In genomic region chr20:7770578-7770977, GRCh38 we compare ENCODE assay signal across 8 cellular contexts.
A peak's percentile ranks its signal among the peaks of the same experiment; 100 is the strongest.
DNase-seq lines count a peak whose midpoint lies in the region; ATAC-seq and TF ChIP-seq lines count a peak whose summit lies in the region.

No MANE protein-coding gene starts in this region.

- peaks cover 3% of the 10 kb centered on the region for H3K27me3 Mint-ChIP-seq in activated CD8-positive, alpha-beta T cell treated with anti-CD3 and anti-CD28 coated beads, Interleukin-2, amount 10 ng/mL, durations not matched to agents 7 days and 5 days (ENCODE audit: low read depth)
- H3K27me3 Mint-ChIP-seq in activated naive CD8-positive, alpha-beta T cell treated with anti-CD3 and anti-CD28 coated beads, Interleukin-2, amount 50 U/mL, for 24 hours = no peaks in the 10 kb centered on the region
- no peaks in the 10 kb centered on the region for H3K27me3 Mint-ChIP-seq in activated naive CD8-positive, alpha-beta T cell treated with anti-CD3 and anti-CD28 coated beads for 36 hours
- H3K27me3 Mint-ChIP-seq in Caco-2 (ENCODE audit: insufficient read depth, unreplicated experiment) = peaks cover 8% of the 10 kb centered on the region

- no peak overlapping the region for H3K4me3 ChIP-seq in Caco-2 (ENCODE audit: low read depth, low read length)

- peaks cover 9% of the 10 kb centered on the region for H3K9me3 Mint-ChIP-seq in activated CD8-positive, alpha-beta T cell treated with anti-CD3 and anti-CD28 coated beads, Interleukin-2, amount 10 ng/mL, durations not matched to agents 7 days and 5 days (ENCODE audit: insufficient read depth)
- peaks cover 6% of the 10 kb centered on the region for H3K9me3 Mint-ChIP-seq in activated naive CD8-positive, alpha-beta T cell treated with anti-CD3 and anti-CD28 coated beads, Interleukin-2, amount 50 U/mL, for 24 hours
- peaks cover 2% of the 10 kb centered on the region for H3K9me3 Mint-ChIP-seq in activated naive CD8-positive, alpha-beta T cell treated with anti-CD3 and anti-CD28 coated beads for 36 hours
- H3K9me3 Mint-ChIP-seq in Caco-2 (ENCODE audit: unreplicated experiment) = no peaks in the 10 kb centered on the region

- BruUV-seq in Caco-2 (replicated peaks; lab: Mats Ljungman, UMichigan) = no TSS peak

- POLR2A ChIA-PET in activated CD8-positive, alpha-beta T cell treated with anti-CD3 and anti-CD28 coated beads, Interleukin-2, amount 10 ng/mL, durations not matched to agents 7 days and 5 days (lab: Charles Lee) = no interaction called here
- POLR2A ChIA-PET in Caco-2 (lab: Charles Lee) = no interaction called here

- H3K9me3 ChIP-seq in Caco-2 = no peaks in the 10 kb centered on the region

- H3K27ac Mint-ChIP-seq in activated CD8-positive, alpha-beta T cell treated with anti-CD3 and anti-CD28 coated beads, Interleukin-2, amount 10 ng/mL, durations not matched to agents 7 days and 5 days = no peak overlapping the region
- no peak overlapping the region for H3K27ac Mint-ChIP-seq in activated naive CD8-positive, alpha-beta T cell treated with anti-CD3 and anti-CD28 coated beads, Interleukin-2, amount 50 U/mL, for 24 hours
- no peak overlapping the region for H3K27ac Mint-ChIP-seq in activated naive CD8-positive, alpha-beta T cell treated with anti-CD3 and anti-CD28 coated beads for 36 hours
- no peak overlapping the region for H3K27ac Mint-ChIP-seq in Caco-2 (ENCODE audit: unreplicated experiment)

- H3K4me1 ChIP-seq in Caco-2 = no peaks in the 10 kb centered on the region

- no peaks in the 10 kb centered on the region for H3K27me3 ChIP-seq in Caco-2 (replicated peaks; ENCODE audit: control insufficient read depth, insufficient read depth, low read length)

- intact Hi-C loops in Caco-2 (cut with micrococcal nuclease; ENCODE audit: unreplicated experiment) = no loop called here

- peaks cover 10% of the 10 kb centered on the region for H3K4me1 Mint-ChIP-seq in activated CD8-positive, alpha-beta T cell treated with anti-CD3 and anti-CD28 coated beads, Interleukin-2, amount 10 ng/mL, durations not matched to agents 7 days and 5 days (ENCODE audit: low read depth)
- no peaks in the 10 kb centered on the region for H3K4me1 Mint-ChIP-seq in activated naive CD8-positive, alpha-beta T cell treated with anti-CD3 and anti-CD28 coated beads, Interleukin-2, amount 50 U/mL, for 24 hours
- no peaks in the 10 kb centered on the region for H3K4me1 Mint-ChIP-seq in activated naive CD8-positive, alpha-beta T cell treated with anti-CD3 and anti-CD28 coated beads for 36 hours
- no peaks in the 10 kb centered on the region for H3K4me1 Mint-ChIP-seq in Caco-2 (ENCODE audit: low read depth, unreplicated experiment)

- CTCF ChIA-PET in activated CD8-positive, alpha-beta T cell treated with anti-CD3 and anti-CD28 coated beads, Interleukin-2, amount 10 ng/mL, durations not matched to agents 7 days and 5 days (lab: Charles Lee) = no interaction called here
- CTCF ChIA-PET in Caco-2 (lab: Charles Lee) = no interaction called here

- no peak for TF ChIP-seq CTCF in Caco-2 (IDR thresholded peaks at IDR 0.05; ENCODE audit: insufficient read depth in 1 of 2, low read depth in 1 of 2, low read length in 1 of 2, severe bottlenecking in 1 of 2, unreplicated experiment in 1 of 2)

- DNase-seq in HT-29 (ENCODE audit: low spot score) (peak; percentile 54), cortex of kidney (lab: John Stamatoyannopoulos, UW) (no peak), Caco-2 (no peak)
- DNase-seq in activated CD8-positive, alpha-beta T cell treated with anti-CD3 and anti-CD28 coated beads, Interleukin-2, amount 10 ng/mL, durations not matched to agents 7 days and 5 days = peak; percentile 34
- no peak for DNase-seq in activated naive CD8-positive, alpha-beta T cell treated with anti-CD3 and anti-CD28 coated beads, Interleukin-2, amount 50 U/mL, for 24 hours
- DNase-seq in activated naive CD8-positive, alpha-beta T cell treated with anti-CD3 and anti-CD28 coated beads for 36 hours = no peak

- TF ChIP-seq POLR2A in GM18505 (IDR thresholded peaks at IDR 0.05; ENCODE audit: borderline replicate concordance, extremely low read depth, insufficient read depth, insufficient read length) = no peak

- ATAC-seq in GM18505 (IDR thresholded peaks at IDR 0.05; ENCODE audit: unreplicated experiment) (peak; percentile 90), GM21717 (IDR thresholded peaks at IDR 0.05; ENCODE audit: unreplicated experiment) (peak; percentile 96)
- ATAC-seq in activated CD8-positive, alpha-beta T cell treated with anti-CD3 and anti-CD28 coated beads, Interleukin-2, amount 10 ng/mL, durations not matched to agents 7 days and 5 days = no peak
- ATAC-seq in activated naive CD8-positive, alpha-beta T cell treated with anti-CD3 and anti-CD28 coated beads, Interleukin-2, amount 50 U/mL, for 24 hours = no peak

- H3K36me3 ChIP-seq in Caco-2 (ENCODE audit: control insufficient read depth, insufficient read depth, low read length) = no peaks in the 10 kb centered on the region

- no peak overlapping the region for H3K4me3 Mint-ChIP-seq in activated CD8-positive, alpha-beta T cell treated with anti-CD3 and anti-CD28 coated beads, Interleukin-2, amount 10 ng/mL, durations not matched to agents 7 days and 5 days
- no peak overlapping the region for H3K4me3 Mint-ChIP-seq in activated naive CD8-positive, alpha-beta T cell treated with anti-CD3 and anti-CD28 coated beads, Interleukin-2, amount 50 U/mL, for 24 hours
- no peak overlapping the region for H3K4me3 Mint-ChIP-seq in activated naive CD8-positive, alpha-beta T cell treated with anti-CD3 and anti-CD28 coated beads for 36 hours
- no peak overlapping the region for H3K4me3 Mint-ChIP-seq in Caco-2 (ENCODE audit: unreplicated experiment)

- no peaks in the 10 kb centered on the region for H3K36me3 Mint-ChIP-seq in activated CD8-positive, alpha-beta T cell treated with anti-CD3 and anti-CD28 coated beads, Interleukin-2, amount 10 ng/mL, durations not matched to agents 7 days and 5 days (ENCODE audit: low read depth)
- H3K36me3 Mint-ChIP-seq in activated naive CD8-positive, alpha-beta T cell treated with anti-CD3 and anti-CD28 coated beads, Interleukin-2, amount 50 U/mL, for 24 hours (ENCODE audit: low read depth) = no peaks in the 10 kb centered on the region
- no peaks in the 10 kb centered on the region for H3K36me3 Mint-ChIP-seq in activated naive CD8-positive, alpha-beta T cell treated with anti-CD3 and anti-CD28 coated beads for 36 hours
- H3K36me3 Mint-ChIP-seq in Caco-2 (ENCODE audit: insufficient read depth, unreplicated experiment) = no peaks in the 10 kb centered on the region

Comparison
In these comparisons a context has a peak if more than half of its experiments do, and no peak if none do; other contexts are left out.
1. ATAC-seq: peak in GM18505 (single experiment) and GM21717 (single experiment); none in activated CD8-positive, alpha-beta T cell treated with anti-CD3 and anti-CD28 coated beads, Interleukin-2, amount 10 ng/mL, durations not matched to agents 7 days and 5 days (single experiment) and activated naive CD8-positive, alpha-beta T cell treated with anti-CD3 and anti-CD28 coated beads, Interleukin-2, amount 50 U/mL, for 24 hours (single experiment).
2. DNase-seq: peak in HT-29 (single experiment) and activated CD8-positive, alpha-beta T cell treated with anti-CD3 and anti-CD28 coated beads, Interleukin-2, amount 10 ng/mL, durations not matched to agents 7 days and 5 days (single experiment); none in activated naive CD8-positive, alpha-beta T cell treated with anti-CD3 and anti-CD28 coated beads, Interleukin-2, amount 50 U/mL, for 24 hours (single experiment), cortex of kidney (single experiment), activated naive CD8-positive, alpha-beta T cell treated with anti-CD3 and anti-CD28 coated beads for 36 hours (single experiment) and Caco-2 (0 of 2).